In genomic region chr16:68740628-68741346, GRCh38 we compare ENCODE assay signal across 17 cellular contexts. TPM values are rescaled to one million over a fixed set of nuclear protein-coding genes. Genes with fewer than 3 reads are reported as not detected.
DNase-seq lines count a peak whose midpoint lies in the region; ATAC-seq and TF ChIP-seq lines count a peak whose summit lies in the region.
"Had no signal": no experiment of that assay in that cellular context is flagged by ENCODE, and none has a peak within 500 bp of the region (broad histone marks: within the 10 kb centered on the region; RNA-seq: fewer than 3 reads in every experiment).

No MANE protein-coding gene starts in this region.

- H3K27ac Mint-ChIP-seq in progenitor cell of endocrine pancreas (peak overlapping the region; percentile 99), chondrocyte (ENCODE audit: unreplicated experiment) (no peak overlapping the region)

- no TSS peak for BruUV-seq in PC-9 (replicated peaks; lab: Mats Ljungman, UMichigan)

- intact Hi-C loops in PC-9 (cut with micrococcal nuclease; ENCODE audit: unreplicated experiment), result no loop called here

- no peaks in the 10 kb centered on the region for H3K9me3 ChIP-seq in PC-9 (ENCODE audit: insufficient read depth, low read depth)
- H3K9me3 ChIP-seq in WERI-Rb-1 (ENCODE audit: severe bottlenecking), result no peaks in the 10 kb centered on the region
- H3K9me3 ChIP-seq: mucosa of descending colon, uterus had no signal

- H3K27me3 Mint-ChIP-seq in progenitor cell of endocrine pancreas (no peaks in the 10 kb centered on the region), chondrocyte (ENCODE audit: low read depth) (peaks cover 9% of the 10 kb centered on the region)

- H3K4me3 ChIP-seq in GM12865 (ENCODE audit: low read depth, low read length) (no peak overlapping the region), PC-9 (no peak overlapping the region), WERI-Rb-1 (ENCODE audit: low read depth, low read length) (no peak overlapping the region)
- H3K4me3 ChIP-seq: coronary artery, mucosa of descending colon, uterus had no signal

- POLR2A ChIA-PET in PC-9 (lab: Charles Lee; ENCODE audit: unreplicated experiment), result interaction anchor here (0.6 kb wide), 1 partner anchor 34 kb away, joined by 5 read pairs; no protein-coding TSS in a partner anchor

- DNase-seq in GM12865 (ENCODE audit: low read depth) (peak; percentile 43), PC-9 (no peak), foreskin keratinocyte (no peak), progenitor cell of endocrine pancreas (ENCODE audit: low spot score, unreplicated experiment) (no peak), DMS53 (lab: John Stamatoyannopoulos, UW) (no peak), dermis blood vessel endothelial cell (no peak), WERI-Rb-1 (no peak), chondrocyte (ENCODE audit: low spot score) (no peak)
- DNase-seq: activated CD4-positive, CD25-positive, alpha-beta regulatory T cell; Karpas-422; NCI-H1930; NCI-H82; stimulated activated CD4-positive, alpha-beta T cell treated with anti-CD3 and anti-CD28 coated beads, Interleukin-2, amount 100 ng/mL, for 24 hours; uterus had no signal

- H3K27ac ChIP-seq in PC-9 (peak overlapping the region; percentile 95), foreskin keratinocyte (peak overlapping the region; percentile 69), WERI-Rb-1 (no peak overlapping the region)
- H3K27ac ChIP-seq: coronary artery, uterus had no signal

- H3K4me3 Mint-ChIP-seq in progenitor cell of endocrine pancreas (ENCODE audit: low read depth), result peak overlapping the region; percentile 58
- no peak overlapping the region for H3K4me3 Mint-ChIP-seq in chondrocyte (ENCODE audit: unreplicated experiment)

- H2AFZ ChIP-seq in PC-9, result no peak overlapping the region

- H3K9me3 Mint-ChIP-seq in progenitor cell of endocrine pancreas (ENCODE audit: low read depth), result no peaks in the 10 kb centered on the region
- H3K9me3 Mint-ChIP-seq in chondrocyte (ENCODE audit: low read depth), result no peaks in the 10 kb centered on the region

- TF ChIP-seq CTCF in GM12865 (IDR thresholded peaks at IDR 0.05; ENCODE audit: insufficient read depth, low read depth, low read length, missing control alignments), result no peak
- no peak for TF ChIP-seq CTCF in PC-9 (conservative IDR thresholded peaks at IDR 0.05)
- TF ChIP-seq CTCF in foreskin keratinocyte (conservative IDR thresholded peaks at IDR 0.05), result no peak
- TF ChIP-seq CTCF in progenitor cell of endocrine pancreas (IDR thresholded peaks at IDR 0.05; ENCODE audit: unreplicated experiment), result no peak
- no peak for TF ChIP-seq CTCF in WERI-Rb-1 (IDR thresholded peaks at IDR 0.05; ENCODE audit: low read depth, low read length)
- TF ChIP-seq CTCF in chondrocyte (IDR thresholded peaks at IDR 0.05), result no peak

- H3K4me2 ChIP-seq in PC-9, result peak overlapping the region; percentile 92

- H3K36me3 ChIP-seq in PC-9 (ENCODE audit: low read depth) (peaks cover 7% of the 10 kb centered on the region; the same call in 1 of the 2 replicates), WERI-Rb-1 (no peaks in the 10 kb centered on the region)
- H3K36me3 ChIP-seq: uterus had no signal

- H3K4me1 ChIP-seq in PC-9 (replicated peaks; ENCODE audit: insufficient read depth), result peaks cover 73% of the 10 kb centered on the region
- peaks cover 50% of the 10 kb centered on the region for H3K4me1 ChIP-seq in foreskin keratinocyte

- H3K36me3 Mint-ChIP-seq in progenitor cell of endocrine pancreas (ENCODE audit: insufficient read depth) (peaks cover 7% of the 10 kb centered on the region), chondrocyte (ENCODE audit: low read depth) (no peaks in the 10 kb centered on the region)

- no peak for ATAC-seq in foreskin keratinocyte
- ATAC-seq: mucosa of descending colon, SK-N-SH treated with all-trans-retinoic acid at 6 μM for 48 hours had no signal

- H3F3A ChIP-seq in PC-9 (ENCODE audit: insufficient read depth, low read depth), result peaks cover 53% of the 10 kb centered on the region

- H3K4me1 Mint-ChIP-seq in progenitor cell of endocrine pancreas (ENCODE audit: low read depth) (peaks cover 62% of the 10 kb centered on the region), chondrocyte (ENCODE audit: low read depth) (peaks cover 37% of the 10 kb centered on the region)

- H3K79me2 ChIP-seq in PC-9 (ENCODE audit: low read depth), result peaks cover 75% of the 10 kb centered on the region

- H4K20me1 ChIP-seq in PC-9 (ENCODE audit: insufficient read depth), result no peaks in the 10 kb centered on the region

- CTCF ChIA-PET in PC-9 (lab: Charles Lee), result interaction anchor here (0.6 to 0.7 kb wide), 2 partner anchors 45 to 46 kb away, joined by 7 to 8 read pairs; no protein-coding TSS in a partner anchor

- H3K9me2 ChIP-seq in PC-9 (ENCODE audit: insufficient read depth), result no peaks in the 10 kb centered on the region

- H3K27me3 ChIP-seq in PC-9 (ENCODE audit: insufficient read depth, low read depth), result no peaks in the 10 kb centered on the region
- no peaks in the 10 kb centered on the region for H3K27me3 ChIP-seq in foreskin keratinocyte
- H3K27me3 ChIP-seq in WERI-Rb-1 (ENCODE audit: insufficient read depth, low read depth, severe bottlenecking), result no peaks in the 10 kb centered on the region

RNA-seq across cellular contexts. Expression of gene CDH1, which starts 3.7 kb away (rescaled TPM):
- 117 and 120 TPM in 2 replicates for total RNA-seq in PC-9 (2021)
- total RNA-seq in foreskin keratinocyte, result 210 and 216 TPM in 2 replicates
- 73.4 and 89.6 TPM in 2 replicates for polyA plus RNA-seq in foreskin keratinocyte
- 545 and 586 TPM in 2 replicates for total RNA-seq in progenitor cell of endocrine pancreas
- total RNA-seq in dermis blood vessel endothelial cell, result under 0.01 and 0.17 TPM in 2 replicates
- 0.35 to 0.38 TPM in 2 of 3 replicates, not detected in the other for total RNA-seq in chondrocyte

Comparison
In these comparisons a context has a peak if more than half of its experiments do, and no peak if none do; other contexts are left out.
1. RNA of gene CDH1, which starts 3.7 kb away (total RNA-seq): 545 to 586 TPM in progenitor cell of endocrine pancreas, 210 to 216 TPM in foreskin keratinocyte and 117 to 120 TPM in PC-9; 0.35 to 0.38 TPM in chondrocyte and under 0.01 to 0.17 TPM in dermis blood vessel endothelial cell; every median in the first group is over 10 times any median in the second.